ENCODE assay signal across 25 cellular contexts in genomic region chr17:29196784-29197515, GRCh38. TPM values are rescaled to one million over a fixed set of nuclear protein-coding genes. Genes with fewer than 3 reads are reported as not detected.
DNase-seq lines count a peak whose midpoint lies in the region; ATAC-seq and TF ChIP-seq lines count a peak whose summit lies in the region.
"Had no signal": no experiment of that assay in that cellular context is flagged by ENCODE, and none has a peak within 500 bp of the region (broad histone marks: within the 10 kb centered on the region; RNA-seq: fewer than 3 reads in every experiment).

No MANE protein-coding gene starts in this region.

- peak; percentile 40 for DNase-seq in NOMO-1 treated with DMSO at 0.1 percent for 48 hours (lab: John Stamatoyannopoulos, UW; ENCODE audit: unreplicated experiment)
- DNase-seq in NOMO-1 (lab: John Stamatoyannopoulos, UW; ENCODE audit: unreplicated experiment in 2 of 2) = no peak
- DNase-seq in Panc1 (ENCODE audit: low read depth, low spot score) = no peak
- peak; percentile 33 for DNase-seq in left lobe of liver (ENCODE audit: low spot score)
- DNase-seq in upper lobe of right lung = no peak
- DNase-seq in HUDEP-2 (lab: John Stamatoyannopoulos, UW; ENCODE audit: unreplicated experiment in 76 of 76) = no peak
- DNase-seq in activated CD4-positive, alpha-beta T cell treated with anti-CD3 and anti-CD28 coated beads, Interleukin-2, amount 50 U/mL, for 48 hours = no peak
- DNase-seq in NCI-H82 treated with DMSO at 0.1 percent for 48 hours (lab: John Stamatoyannopoulos, UW; ENCODE audit: unreplicated experiment) = no peak
- DNase-seq: activated CD4-positive, CD25-positive, alpha-beta regulatory T cell; activated CD8-positive, alpha-beta T cell treated with anti-CD3 and anti-CD28 coated beads for 36 hours; activated naive CD4-positive, alpha-beta T cell treated with anti-CD3 and anti-CD28 coated beads for 36 hours; activated T-cell treated with anti-CD3 and anti-CD28 coated beads, Interleukin-2, amount 50 U/mL, for 24 hours; effector CD4-positive, alpha-beta T cell; esophagus squamous epithelium; kidney glomerular epithelial cell; NCI-H146; NCI-H69; Peyer's patch; T-helper 9 cell had no signal

- ATAC-seq in Panc1 (peak; percentile 78), left lobe of liver (no peak), upper lobe of right lung (peak; percentile 39)
- ATAC-seq: activated CD8-positive, alpha-beta T cell treated with anti-CD3 and anti-CD28 coated beads for 36 hours; natural killer cell treated with Interleukin-12 subunit alpha and Interleukin-12 subunit beta and Interleukin-15 and Interleukin-18, amount 100 ng/mL, for 72 hours; stimulated activated memory B cell treated with anti-CD40 and anti-IgM and Interleukin-4, amounts not matched to agents 10 μg/mL and 1 μg/mL and 100 μg/mL, for 72 hours had no signal

- CTCF ChIA-PET in Panc1 (lab: Charles Lee) = interaction anchor here (0.6 to 0.9 kb wide), 2 partner anchors 17 to 73 kb away, joined by 3 to 4 read pairs; partner anchors contain the start of gene MYO18A

- H3K36me3 ChIP-seq in Panc1 (ENCODE audit: control insufficient read depth, insufficient read depth, low read length) (no peaks in the 10 kb centered on the region), upper lobe of right lung (no peaks in the 10 kb centered on the region)
- H3K36me3 ChIP-seq: esophagus squamous epithelium, Peyer's patch, tibial nerve had no signal

- intact Hi-C loops in Panc1 (cut with micrococcal nuclease; ENCODE audit: unreplicated experiment) (no loop called here), upper lobe of right lung (cut with DNase I) (no loop called here)

- H3K9me3 ChIP-seq in Panc1 (ENCODE audit: control insufficient read depth, insufficient read depth, low read depth, low read length) = no peaks in the 10 kb centered on the region
- H3K9me3 ChIP-seq in upper lobe of right lung = no peaks in the 10 kb centered on the region
- H3K9me3 ChIP-seq: esophagus squamous epithelium, Peyer's patch, tibial nerve had no signal

- no peak overlapping the region for H3K4me3 ChIP-seq in Panc1 (ENCODE audit: low read depth in 2 of 2, low read length in 2 of 2)
- H3K4me3 ChIP-seq in upper lobe of right lung = no peak overlapping the region
- H3K4me3 ChIP-seq: esophagus squamous epithelium, Peyer's patch, tibial nerve had no signal

- in situ Hi-C loops in Panc1 (cut with HindIII; ENCODE audit: low pct_unique_long_range_greater_than_20kb, low sequenced_read_pairs) = no loop called here

- TF ChIP-seq CTCF in Panc1 (IDR thresholded peaks at IDR 0.05) (no peak), upper lobe of right lung (IDR thresholded peaks at IDR 0.05) (no peak)

- H3K4me1 ChIP-seq in Panc1 (ENCODE audit: control insufficient read depth, insufficient read depth, low read length) (no peaks in the 10 kb centered on the region), upper lobe of right lung (no peaks in the 10 kb centered on the region)
- H3K4me1 ChIP-seq: esophagus squamous epithelium, Peyer's patch, tibial nerve had no signal

- no peaks in the 10 kb centered on the region for H3K27me3 ChIP-seq in Panc1 (ENCODE audit: control insufficient read depth, insufficient read depth, low read length)
- H3K27me3 ChIP-seq in upper lobe of right lung = no peaks in the 10 kb centered on the region
- H3K27me3 ChIP-seq: Peyer's patch, tibial nerve had no signal

- BruUV-seq in Panc1 (replicated peaks; lab: Mats Ljungman, UMichigan) = no TSS peak

- POLR2A ChIA-PET in Panc1 (lab: Charles Lee) = no interaction called here

- H3K27ac ChIP-seq in Panc1 (ENCODE audit: low read length) (no peak overlapping the region), upper lobe of right lung (no peak overlapping the region)
- H3K27ac ChIP-seq: 22Rv1, Peyer's patch had no signal

RNA-seq across cellular contexts. Expression of gene MYO18A, which starts 16.8 kb away (rescaled TPM):
- total RNA-seq in Panc1 (2021; ENCODE audit: unreplicated experiment) (108 TPM), left lobe of liver (109 TPM), upper lobe of right lung (51.0 TPM)
- polyA plus RNA-seq in Panc1 (2012; ENCODE audit: insufficient read length) = 94.4 TPM

RNA-seq across cellular contexts. Expression of gene CRYBA1, which starts 49.7 kb away (rescaled TPM):
- not detected for total RNA-seq in Panc1 (2021; ENCODE audit: unreplicated experiment)
- polyA plus RNA-seq in Panc1 (2012; ENCODE audit: insufficient read length) = not detected
- total RNA-seq in left lobe of liver = not detected
- not detected for total RNA-seq in upper lobe of right lung
- total RNA-seq: activated CD8-positive, alpha-beta T cell treated with anti-CD3 and anti-CD28 coated beads for 36 hours; activated naive CD4-positive, alpha-beta T cell treated with anti-CD3 and anti-CD28 coated beads for 36 hours; esophagus squamous epithelium; M059J; natural killer cell treated with Interleukin-12 subunit alpha and Interleukin-12 subunit beta and Interleukin-15 and Interleukin-18, amount 100 ng/mL, for 72 hours; Peyer's patch; tibial nerve had no signal
- polyA plus RNA-seq: BJ had no signal

Comparison
In these comparisons a context has a peak if more than half of its experiments do, and no peak if none do; other contexts are left out.
1. DNase-seq: peak in NOMO-1 treated with DMSO at 0.1 percent for 48 hours (single experiment) and left lobe of liver (single experiment); none in NOMO-1 (0 of 2), Panc1 (single experiment), upper lobe of right lung (single experiment), HUDEP-2 (0 of 76), activated CD4-positive, alpha-beta T cell treated with anti-CD3 and anti-CD28 coated beads, Interleukin-2, amount 50 U/mL, for 48 hours (0 of 2) and NCI-H82 treated with DMSO at 0.1 percent for 48 hours (single experiment).